ENCODE assay signal across 8 cellular contexts in the genomic region with DNA sequence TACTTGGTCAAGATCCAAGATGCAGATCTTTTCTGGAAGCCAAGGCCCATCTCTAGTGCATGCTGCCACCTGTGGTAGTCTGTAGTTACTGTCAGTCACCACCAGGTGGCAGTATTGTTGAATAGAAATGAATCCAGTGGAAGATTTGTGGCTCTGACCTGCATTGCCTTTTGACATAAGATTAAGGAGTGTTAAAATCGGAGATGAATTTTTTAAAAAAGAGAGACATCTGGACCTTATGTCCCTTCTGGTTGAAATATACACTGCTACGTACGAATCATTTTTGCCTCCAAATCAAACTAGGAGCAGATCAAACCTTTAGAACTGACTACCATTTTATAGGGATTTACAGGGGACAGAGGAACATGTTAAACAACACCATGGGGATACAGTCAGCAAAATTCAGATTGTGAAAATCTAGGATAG. TPM values are rescaled to one million over a fixed set of nuclear protein-coding genes. Genes with fewer than 3 reads are reported as not detected.
DNase-seq lines count a peak whose midpoint lies in the region; ATAC-seq and TF ChIP-seq lines count a peak whose summit lies in the region.

No MANE protein-coding gene starts in this region.

- H3K4me1 Mint-ChIP-seq in natural killer cell treated with Interleukin-12 subunit alpha and Interleukin-12 subunit beta and Interleukin-15 and Interleukin-18, amount 100 ng/mL, for 72 hours (ENCODE audit: low read depth in 2 of 2): peaks cover 4 to 12% of the 10 kb centered on the region in 2 donors
- H3K4me1 Mint-ChIP-seq in stimulated activated naive CD8-positive, alpha-beta T cell treated with anti-CD3 and anti-CD28 coated beads, Interleukin-15, amount 100 ng/mL, for 72 hours: peaks cover 39% of the 10 kb centered on the region

- no peaks in the 10 kb centered on the region for H3K79me2 ChIP-seq in OCI-LY3 (ENCODE audit: low read length)

- no peak overlapping the region for H2AFZ ChIP-seq in OCI-LY3 (ENCODE audit: low read depth, low read length)

- H4K20me1 ChIP-seq in OCI-LY3 (ENCODE audit: insufficient read depth, low read length): no peaks in the 10 kb centered on the region

- H3K4me3 Mint-ChIP-seq in natural killer cell treated with Interleukin-12 subunit alpha and Interleukin-12 subunit beta and Interleukin-15 and Interleukin-18, amount 100 ng/mL, for 72 hours: no peak overlapping the region
- peak overlapping the region in 1 of 2 donors; percentile 25 for H3K4me3 Mint-ChIP-seq in stimulated activated naive CD8-positive, alpha-beta T cell treated with anti-CD3 and anti-CD28 coated beads, Interleukin-15, amount 100 ng/mL, for 72 hours

- ATAC-seq in natural killer cell treated with Interleukin-12 subunit alpha and Interleukin-12 subunit beta and Interleukin-15 and Interleukin-18, amount 100 ng/mL, for 72 hours: peak; percentile 72 to 77
- ATAC-seq in stimulated activated naive CD8-positive, alpha-beta T cell treated with anti-CD3 and anti-CD28 coated beads, Interleukin-15, amount 100 ng/mL, for 72 hours: peak; percentile 92

- H3K4me3 ChIP-seq in OCI-LY3 (ENCODE audit: low read length) (no peak overlapping the region), epithelial cell of proximal tubule (ENCODE audit: low read depth, low read length) (no peak overlapping the region)

- H3K27me3 Mint-ChIP-seq in natural killer cell treated with Interleukin-12 subunit alpha and Interleukin-12 subunit beta and Interleukin-15 and Interleukin-18, amount 100 ng/mL, for 72 hours: no peaks in the 10 kb centered on the region
- H3K27me3 Mint-ChIP-seq in stimulated activated naive CD8-positive, alpha-beta T cell treated with anti-CD3 and anti-CD28 coated beads, Interleukin-15, amount 100 ng/mL, for 72 hours: no peaks in the 10 kb centered on the region

- no peaks in the 10 kb centered on the region for H3K4me1 ChIP-seq in OCI-LY3 (ENCODE audit: low read length)

- peaks cover 13% of the 10 kb centered on the region for H3K36me3 ChIP-seq in OCI-LY3 (replicated peaks; ENCODE audit: low read depth, low read length)

- peak overlapping the region; percentile 16 to 80 for H3K27ac Mint-ChIP-seq in natural killer cell treated with Interleukin-12 subunit alpha and Interleukin-12 subunit beta and Interleukin-15 and Interleukin-18, amount 100 ng/mL, for 72 hours
- H3K27ac Mint-ChIP-seq in stimulated activated naive CD8-positive, alpha-beta T cell treated with anti-CD3 and anti-CD28 coated beads, Interleukin-15, amount 100 ng/mL, for 72 hours: peak overlapping the region in 1 of 2 donors; percentile 33

- H3K36me3 Mint-ChIP-seq in natural killer cell treated with Interleukin-12 subunit alpha and Interleukin-12 subunit beta and Interleukin-15 and Interleukin-18, amount 100 ng/mL, for 72 hours: peaks cover 6% of the 10 kb centered on the region

- H3K27me3 ChIP-seq in OCI-LY3 (ENCODE audit: low read depth, low read length): no peaks in the 10 kb centered on the region

- DNase-seq in 8988T (peak; percentile 35), GM13977 (ENCODE audit: low spot score) (peak; percentile 69), HuH-7 (ENCODE audit: low spot score) (peak; percentile 59), epithelial cell of proximal tubule (ENCODE audit: low read depth) (peak; percentile 31)
- peak; percentile 47 for DNase-seq in activated CD8-positive, alpha-beta memory T cell treated with anti-CD3 and anti-CD28 coated beads, Interleukin-2, amount 50 U/mL, for 24 hours (ENCODE audit: extremely low read depth)
- DNase-seq in natural killer cell treated with Interleukin-12 subunit alpha and Interleukin-12 subunit beta and Interleukin-15 and Interleukin-18, amount 100 ng/mL, for 72 hours (ENCODE audit: low spot score): peak; percentile 72
- peak; percentile 73 to 76 for DNase-seq in stimulated activated naive CD8-positive, alpha-beta T cell treated with anti-CD3 and anti-CD28 coated beads, Interleukin-15, amount 100 ng/mL, for 72 hours

- TF ChIP-seq CTCF in GM13977 (IDR thresholded peaks at IDR 0.05; ENCODE audit: extremely low read depth, insufficient read depth, missing control alignments): peak; percentile 81
- TF ChIP-seq CTCF in OCI-LY3 (IDR thresholded peaks at IDR 0.05; ENCODE audit: low read depth, low read length): peak; percentile 85
- peak; percentile 77 for TF ChIP-seq CTCF in epithelial cell of proximal tubule (conservative IDR thresholded peaks at IDR 0.05; ENCODE audit: low read depth, low read length)

- no peak overlapping the region for H3K4me2 ChIP-seq in OCI-LY3 (ENCODE audit: low read length)

- H3K9me3 ChIP-seq in OCI-LY3 (ENCODE audit: insufficient read depth, low read length): peaks cover 11% of the 10 kb centered on the region; the same call in 1 of the 2 replicates

- no peaks in the 10 kb centered on the region for H3K9me3 Mint-ChIP-seq in natural killer cell treated with Interleukin-12 subunit alpha and Interleukin-12 subunit beta and Interleukin-15 and Interleukin-18, amount 100 ng/mL, for 72 hours
- peaks cover 10 to 12% of the 10 kb centered on the region in 2 donors for H3K9me3 Mint-ChIP-seq in stimulated activated naive CD8-positive, alpha-beta T cell treated with anti-CD3 and anti-CD28 coated beads, Interleukin-15, amount 100 ng/mL, for 72 hours

- no peak overlapping the region for H3K9ac ChIP-seq in OCI-LY3 (ENCODE audit: low read length)

- in situ Hi-C loops in GM13977 (cut with MboI; ENCODE audit: low pct_unique_long_range_greater_than_20kb, low sequenced_read_pairs, unreplicated experiment): loop anchor here (10.0 kb wide), 1 partner anchor 165 kb away; no protein-coding TSS in a partner anchor

- H3K27ac ChIP-seq in OCI-LY3 (ENCODE audit: low read length): no peak overlapping the region

RNA-seq across cellular contexts. Expression of a gene that starts 46.9 kb away (rescaled TPM):
- not detected in 2 replicates for total RNA-seq in epithelial cell of proximal tubule
- 100 to 1,000 TPM; 140 to 169 TPM for total RNA-seq in natural killer cell treated with Interleukin-12 subunit alpha and Interleukin-12 subunit beta and Interleukin-15 and Interleukin-18, amount 100 ng/mL, for 72 hours

Comparison
In these comparisons a context has a peak if more than half of its experiments do, and no peak if none do; other contexts are left out.
1. RNA of a gene that starts 46.9 kb away (total RNA-seq): 140 to 169 TPM in natural killer cell treated with Interleukin-12 subunit alpha and Interleukin-12 subunit beta and Interleukin-15 and Interleukin-18, amount 100 ng/mL, for 72 hours; not detected in epithelial cell of proximal tubule; every median in the first group is over 100 times any median in the second.
2. Peak in every context shown above with its lines, with median percentiles within 50 percentile points of each other: DNase-seq and CTCF ChIP-seq.